Comparison of ENCODE assay signal across 9 cellular contexts in genomic region chr9:108652851-108653250, GRCh38.
"Had no signal": no experiment of that assay in that cellular context is flagged by ENCODE, and none has a peak within 500 bp of the region (broad histone marks: within the 10 kb centered on the region; RNA-seq: fewer than 3 reads in every experiment).

No MANE protein-coding gene starts in this region.

- H3K4me3 Mint-ChIP-seq: GM23338, H9, HFFc6 had no signal

- H3K9me3 Mint-ChIP-seq: H9 had no signal

- H3K27ac Mint-ChIP-seq: GM23338, H9, HFFc6 had no signal

- H3K27ac ChIP-seq: GM23248 had no signal

- H3K4me1 ChIP-seq: HAP-1 had no signal

- DNase-seq: GM23248, GOT3, H7, H9, HCEC 1CT, HFFc6 had no signal

- H3K36me3 ChIP-seq: HAP-1 had no signal

- H3K4me1 Mint-ChIP-seq: GM23338, H9 had no signal

- H3K4me2 ChIP-seq: GM23338 had no signal

- H3K9me3 ChIP-seq: HAP-1 had no signal

- H3K9ac ChIP-seq: GM23248 had no signal

- H3K4me3 ChIP-seq: GM23248, GM23338, HAP-1 had no signal

- H2AFZ ChIP-seq: GM23248, GM23338 had no signal

- ATAC-seq: GM23338, HCT116 had no signal
